ENCODE assay signal across 12 cellular contexts in genomic region chr14:89503458-89503996, GRCh38.
DNase-seq lines count a peak whose midpoint lies in the region; ATAC-seq and TF ChIP-seq lines count a peak whose summit lies in the region.
"Had no signal": no experiment of that assay in that cellular context is flagged by ENCODE, and none has a peak within 500 bp of the region (broad histone marks: within the 10 kb centered on the region; RNA-seq: fewer than 3 reads in every experiment).

No MANE protein-coding gene starts in this region.

- ATAC-seq in activated T-cell treated with anti-CD3 and anti-CD28 coated beads, Interleukin-2, amount 50 U/mL, for 72 hours (replicated peaks in 1 of 2) = no peak
- ATAC-seq in HG03354 (IDR thresholded peaks at IDR 0.05; ENCODE audit: poor library complexity, severe bottlenecking, unreplicated experiment) = peak; percentile 64
- peak; percentile 73 for ATAC-seq in activated B cell treated with CpG ODN at 0.5 μM for 24 hours (ENCODE audit: low read depth)
- peak; percentile 71 to 76 for ATAC-seq in stimulated activated naive B cell treated with anti-CD40 and anti-IgM and Interleukin-4, amounts not matched to agents 10 μg/mL and 1 μg/mL and 100 μg/mL, for 72 hours (replicated peaks)

- H3K27ac Mint-ChIP-seq in activated T-cell treated with anti-CD3 and anti-CD28 coated beads, Interleukin-2, amount 50 U/mL, for 72 hours = peak overlapping the region; percentile 25
- H3K27ac Mint-ChIP-seq in activated B cell treated with CpG ODN at 0.5 μM for 24 hours = peak overlapping the region; percentile 57
- peak overlapping the region; percentile 83 for H3K27ac Mint-ChIP-seq in stimulated activated naive B cell treated with anti-CD40 and anti-IgM and Interleukin-4, amounts not matched to agents 10 μg/mL and 1 μg/mL and 100 μg/mL, for 72 hours

- peaks cover 45% of the 10 kb centered on the region for H3K4me1 Mint-ChIP-seq in activated T-cell treated with anti-CD3 and anti-CD28 coated beads, Interleukin-2, amount 50 U/mL, for 72 hours (ENCODE audit: low read depth)
- peaks cover 37% of the 10 kb centered on the region for H3K4me1 Mint-ChIP-seq in activated B cell treated with CpG ODN at 0.5 μM for 24 hours
- peaks cover 32 to 44% of the 10 kb centered on the region in 2 donors for H3K4me1 Mint-ChIP-seq in stimulated activated naive B cell treated with anti-CD40 and anti-IgM and Interleukin-4, amounts not matched to agents 10 μg/mL and 1 μg/mL and 100 μg/mL, for 72 hours

- no peak overlapping the region for H3K4me3 Mint-ChIP-seq in activated T-cell treated with anti-CD3 and anti-CD28 coated beads, Interleukin-2, amount 50 U/mL, for 72 hours
- no peak overlapping the region for H3K4me3 Mint-ChIP-seq in activated B cell treated with CpG ODN at 0.5 μM for 24 hours
- H3K4me3 Mint-ChIP-seq in stimulated activated naive B cell treated with anti-CD40 and anti-IgM and Interleukin-4, amounts not matched to agents 10 μg/mL and 1 μg/mL and 100 μg/mL, for 72 hours = peak overlapping the region in 1 of 2 donors; percentile 12

- POLR2A ChIA-PET in activated B cell treated with CpG ODN at 0.5 μM for 24 hours (lab: Charles Lee) = interaction anchor here (1.5 kb wide), 1 partner anchor 26 kb away, joined by 3 read pairs; no protein-coding TSS in a partner anchor

- intact Hi-C loops in activated B cell treated with CpG ODN at 0.5 μM for 24 hours (cut with micrococcal nuclease) = no loop called here

- H3K9me3 Mint-ChIP-seq in activated T-cell treated with anti-CD3 and anti-CD28 coated beads, Interleukin-2, amount 50 U/mL, for 72 hours = no peaks in the 10 kb centered on the region
- no peaks in the 10 kb centered on the region for H3K9me3 Mint-ChIP-seq in activated B cell treated with CpG ODN at 0.5 μM for 24 hours
- no peaks in the 10 kb centered on the region for H3K9me3 Mint-ChIP-seq in stimulated activated naive B cell treated with anti-CD40 and anti-IgM and Interleukin-4, amounts not matched to agents 10 μg/mL and 1 μg/mL and 100 μg/mL, for 72 hours

- no peak for TF ChIP-seq CTCF in activated B cell treated with CpG ODN at 0.5 μM for 24 hours (IDR thresholded peaks at IDR 0.05)

- DNase-seq in activated T-cell treated with anti-CD3 and anti-CD28 coated beads, Interleukin-2, amount 50 U/mL, for 72 hours = no peak
- no peak for DNase-seq in activated T-cell treated with anti-CD3 and anti-CD28 coated beads for 4 hours
- DNase-seq in activated B cell treated with CpG ODN at 0.5 μM for 24 hours = no peak
- DNase-seq in stimulated activated naive B cell treated with anti-CD40 and anti-IgM and Interleukin-4, amounts not matched to agents 10 μg/mL and 1 μg/mL and 100 μg/mL, for 72 hours = peak; percentile 9
- no peak for DNase-seq in NCI-H1436 (lab: John Stamatoyannopoulos, UW)
- DNase-seq in epidermal melanocyte (ENCODE audit: insufficient read length, low spot score) = no peak
- DNase-seq in central memory CD4-positive, alpha-beta T cell = no peak
- DNase-seq: activated CD4-positive, alpha-beta T cell treated with anti-CD3 and anti-CD28 coated beads for 48 hours; activated naive CD4-positive, alpha-beta T cell; NCI-H146; stomach had no signal

- no peaks in the 10 kb centered on the region for H3K27me3 Mint-ChIP-seq in activated T-cell treated with anti-CD3 and anti-CD28 coated beads, Interleukin-2, amount 50 U/mL, for 72 hours (ENCODE audit: low read depth)
- no peaks in the 10 kb centered on the region for H3K27me3 Mint-ChIP-seq in activated B cell treated with CpG ODN at 0.5 μM for 24 hours
- no peaks in the 10 kb centered on the region for H3K27me3 Mint-ChIP-seq in stimulated activated naive B cell treated with anti-CD40 and anti-IgM and Interleukin-4, amounts not matched to agents 10 μg/mL and 1 μg/mL and 100 μg/mL, for 72 hours

- no peaks in the 10 kb centered on the region for H3K36me3 Mint-ChIP-seq in activated T-cell treated with anti-CD3 and anti-CD28 coated beads, Interleukin-2, amount 50 U/mL, for 72 hours (ENCODE audit: insufficient read depth in 2 of 2)
- peaks cover 4% of the 10 kb centered on the region for H3K36me3 Mint-ChIP-seq in activated B cell treated with CpG ODN at 0.5 μM for 24 hours (ENCODE audit: low read depth)
- peaks cover 11 to 29% of the 10 kb centered on the region in 2 donors for H3K36me3 Mint-ChIP-seq in stimulated activated naive B cell treated with anti-CD40 and anti-IgM and Interleukin-4, amounts not matched to agents 10 μg/mL and 1 μg/mL and 100 μg/mL, for 72 hours

- CTCF ChIA-PET in activated B cell treated with CpG ODN at 0.5 μM for 24 hours (lab: Charles Lee) = interaction anchor here (0.6 kb wide), 1 partner anchor 85 kb away, joined by 3 read pairs; no protein-coding TSS in a partner anchor

Comparison
In these comparisons a context has a peak if more than half of its experiments do, and no peak if none do; other contexts are left out.
1. ATAC-seq: peak in HG03354 (single experiment), activated B cell treated with CpG ODN at 0.5 μM for 24 hours (single experiment) and stimulated activated naive B cell treated with anti-CD40 and anti-IgM and Interleukin-4, amounts not matched to agents 10 μg/mL and 1 μg/mL and 100 μg/mL, for 72 hours (2 of 2); none in activated T-cell treated with anti-CD3 and anti-CD28 coated beads, Interleukin-2, amount 50 U/mL, for 72 hours (0 of 2).
2. H3K27ac Mint-ChIP-seq: peak in every context shown above with its lines; median percentile 83 in stimulated activated naive B cell treated with anti-CD40 and anti-IgM and Interleukin-4, amounts not matched to agents 10 μg/mL and 1 μg/mL and 100 μg/mL, for 72 hours; 57 in activated B cell treated with CpG ODN at 0.5 μM for 24 hours; 25 in activated T-cell treated with anti-CD3 and anti-CD28 coated beads, Interleukin-2, amount 50 U/mL, for 72 hours.